14 cellular contexts compared by ENCODE assay signal in the genomic region with DNA sequence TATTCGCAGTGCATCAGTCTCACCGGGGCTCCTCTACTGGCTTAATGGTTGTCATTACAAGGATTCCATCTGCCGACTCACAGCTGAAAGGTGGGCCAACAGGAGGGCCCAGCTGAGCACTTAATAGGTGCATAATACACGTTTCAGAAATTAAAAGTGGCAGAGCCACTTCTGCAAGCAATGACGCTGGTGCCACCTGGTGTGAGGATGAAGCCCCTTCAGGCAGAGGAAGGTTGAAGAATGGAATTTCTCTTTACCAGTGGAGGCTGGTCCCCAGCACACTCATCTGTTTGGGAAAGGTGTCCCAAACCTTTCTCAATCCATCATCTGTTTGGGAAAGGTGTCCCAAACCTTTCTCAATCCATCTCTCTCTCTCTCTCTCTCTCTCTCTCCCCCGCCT. TPM values are rescaled to one million over a fixed set of nuclear protein-coding genes. Genes with fewer than 3 reads are reported as not detected.
DNase-seq lines count a peak whose midpoint lies in the region; ATAC-seq, FAIRE-seq and TF ChIP-seq lines count a peak whose summit lies in the region.
"Had no signal": no experiment of that assay in that cellular context is flagged by ENCODE, and none has a peak within 500 bp of the region (broad histone marks: within the 10 kb centered on the region; RNA-seq: fewer than 3 reads in every experiment).

No MANE protein-coding gene starts in this region.

- H3K4me1 ChIP-seq in SJCRH30 = peaks cover 3% of the 10 kb centered on the region; the same call in 1 of the 2 replicates
- H3K4me1 ChIP-seq in left ventricle myocardium inferior = peaks cover 3% of the 10 kb centered on the region

- TF ChIP-seq CTCF in D721Med (IDR thresholded peaks at IDR 0.05; ENCODE audit: insufficient read depth, missing control alignments) (peak; percentile 11), HFFc6 (IDR thresholded peaks at IDR 0.05) (peak; percentile 59), left ventricle myocardium inferior (IDR thresholded peaks at IDR 0.05; ENCODE audit: borderline replicate concordance) (no peak), GM10248 (IDR thresholded peaks at IDR 0.05; ENCODE audit: control extremely low read depth, extremely low read depth, low read depth, missing control alignments) (no peak)

- no peak overlapping the region for H3K4me3 Mint-ChIP-seq in HFFc6

- FAIRE-seq in D721Med (lab: Jason Lieb, UNC) = no peak
- FAIRE-seq: G401.6 had no signal

- no peak overlapping the region for H3K27ac Mint-ChIP-seq in HFFc6

- CTCF ChIA-PET in GM10248 (lab: Yijun Ruan, JAX) = no interaction called here

- H3K27ac ChIP-seq in SJCRH30 (no peak overlapping the region), left ventricle myocardium inferior (replicated peaks) (no peak overlapping the region)
- H3K27ac ChIP-seq: body of pancreas, heart left ventricle had no signal

- POLR2A ChIA-PET in GM10248 (lab: Yijun Ruan, JAX) = no interaction called here

- H3K4me1 Mint-ChIP-seq in HFFc6 (ENCODE audit: low read depth) = peaks cover 16% of the 10 kb centered on the region

- H3K4me3 ChIP-seq in SJCRH30 (no peak overlapping the region), left ventricle myocardium inferior (no peak overlapping the region)
- H3K4me3 ChIP-seq: body of pancreas, heart left ventricle had no signal

- peaks cover 6% of the 10 kb centered on the region; the same call in 1 of the 2 replicates for H3K36me3 Mint-ChIP-seq in HFFc6 (ENCODE audit: low read depth)

- H3K27me3 Mint-ChIP-seq in HFFc6 (ENCODE audit: insufficient read depth) = no peaks in the 10 kb centered on the region; the same call in 1 of the 2 replicates

- H3K27me3 ChIP-seq in SJCRH30 = no peaks in the 10 kb centered on the region
- no peaks in the 10 kb centered on the region for H3K27me3 ChIP-seq in left ventricle myocardium inferior (ENCODE audit: low read depth)
- H3K27me3 ChIP-seq: body of pancreas had no signal

- H3K9me3 Mint-ChIP-seq in HFFc6 = peaks cover 5% of the 10 kb centered on the region

- DNase-seq in D721Med (ENCODE audit: insufficient read length, low spot score) (no peak), HFFc6 (no peak), SJCRH30 (peak; percentile 6 to 25), head of caudate nucleus (peak in 26 of 42 donors; percentile 18 to 67 (median 42)), left ventricle myocardium inferior (no peak), GM10248 (ENCODE audit: extremely low spot score) (no peak), medulla oblongata (ENCODE audit: extremely low spot score) (no peak)
- DNase-seq: body of pancreas, heart left ventricle, NCI-H1048, SIG-M5 had no signal

- intact Hi-C loops in head of caudate nucleus (cut with DNase I) = no loop called here
- intact Hi-C loops in left ventricle myocardium inferior (cut with micrococcal nuclease) = no loop called here

- H3K9me3 ChIP-seq in SJCRH30 (replicated peaks) = no peaks in the 10 kb centered on the region
- peaks cover 11% of the 10 kb centered on the region for H3K9me3 ChIP-seq in left ventricle myocardium inferior (replicated peaks)
- H3K9me3 ChIP-seq: body of pancreas had no signal

- H3K36me3 ChIP-seq in SJCRH30 (no peaks in the 10 kb centered on the region), left ventricle myocardium inferior (no peaks in the 10 kb centered on the region)
- H3K36me3 ChIP-seq: heart left ventricle had no signal

- no peak for ATAC-seq in GM19397 (IDR thresholded peaks at IDR 0.05; ENCODE audit: unreplicated experiment)
- ATAC-seq: body of pancreas, heart left ventricle had no signal

RNA-seq across cellular contexts. Expression of gene STMND1, which starts 8.2 kb away (rescaled TPM):
- under 1 TPM in 3 of 6 experiments, not detected in 3; 0.11 to 0.15 (median 0.14) TPM for total RNA-seq in HFFc6 (2021; fragmentation: NEBNext Ultra II Directional; extraction: Animal tissue kit (Norgen Biotek cat#: 25700))
- total RNA-seq in SJCRH30 (2014; rRNA removed; shearing (Covaris generic)) = not detected in 2 replicates
- not detected for total RNA-seq in left ventricle myocardium inferior
- total RNA-seq: heart left ventricle, subcutaneous adipose tissue had no signal

Comparison
In these comparisons a context has a peak if more than half of its experiments do, and no peak if none do; other contexts are left out.
1. DNase-seq: peak in SJCRH30 (2 of 2) and head of caudate nucleus (26 of 42); none in D721Med (single experiment), HFFc6 (single experiment), left ventricle myocardium inferior (single experiment), GM10248 (single experiment) and medulla oblongata (single experiment).
2. CTCF ChIP-seq: peak in D721Med (single experiment) and HFFc6 (single experiment); none in left ventricle myocardium inferior (single experiment) and GM10248 (single experiment).